1 cellular context compared by ENCODE assay signal in the genomic region with DNA sequence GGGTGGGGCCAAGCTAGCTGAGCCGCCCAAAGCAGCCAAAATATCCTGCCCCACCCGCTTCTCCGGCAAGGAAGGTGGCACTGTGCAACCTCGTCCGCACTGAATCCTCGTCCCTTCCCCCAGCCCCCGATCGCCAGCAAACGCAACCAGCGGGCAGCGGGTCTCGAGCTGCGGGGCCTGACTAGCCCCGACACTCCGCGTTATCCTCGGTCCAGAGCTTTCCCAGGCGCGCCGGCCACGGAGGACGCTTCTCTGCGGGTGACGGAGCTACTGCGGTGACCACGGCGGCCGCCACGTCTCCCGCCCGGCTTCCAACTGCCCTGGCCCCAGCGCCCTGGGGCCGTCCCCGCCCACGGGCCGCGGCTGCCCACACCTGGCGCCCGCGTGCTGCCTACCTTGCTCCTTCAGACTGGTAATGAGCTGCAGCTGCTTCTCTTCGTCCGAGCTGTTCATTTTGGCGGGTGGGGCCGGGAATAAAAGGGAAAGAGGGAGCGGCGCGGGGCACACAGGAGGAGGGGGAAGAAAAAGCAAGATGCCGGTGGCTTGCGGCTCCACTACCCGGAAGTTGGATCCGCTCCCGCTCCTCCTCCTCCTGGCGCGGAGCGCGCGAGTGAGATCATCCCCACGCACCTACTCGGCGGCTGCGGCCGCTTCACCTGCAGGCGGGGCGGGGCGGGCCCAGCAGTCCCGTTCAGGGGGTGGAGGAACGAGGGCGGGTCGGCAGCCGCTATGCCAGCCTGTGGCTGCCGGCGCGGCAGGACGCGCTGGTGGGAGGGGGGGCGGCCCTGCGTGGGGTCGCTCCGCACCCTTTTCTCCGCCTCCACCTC.
TF ChIP-seq lines count a peak whose summit lies in the region.

A gene with protein sequence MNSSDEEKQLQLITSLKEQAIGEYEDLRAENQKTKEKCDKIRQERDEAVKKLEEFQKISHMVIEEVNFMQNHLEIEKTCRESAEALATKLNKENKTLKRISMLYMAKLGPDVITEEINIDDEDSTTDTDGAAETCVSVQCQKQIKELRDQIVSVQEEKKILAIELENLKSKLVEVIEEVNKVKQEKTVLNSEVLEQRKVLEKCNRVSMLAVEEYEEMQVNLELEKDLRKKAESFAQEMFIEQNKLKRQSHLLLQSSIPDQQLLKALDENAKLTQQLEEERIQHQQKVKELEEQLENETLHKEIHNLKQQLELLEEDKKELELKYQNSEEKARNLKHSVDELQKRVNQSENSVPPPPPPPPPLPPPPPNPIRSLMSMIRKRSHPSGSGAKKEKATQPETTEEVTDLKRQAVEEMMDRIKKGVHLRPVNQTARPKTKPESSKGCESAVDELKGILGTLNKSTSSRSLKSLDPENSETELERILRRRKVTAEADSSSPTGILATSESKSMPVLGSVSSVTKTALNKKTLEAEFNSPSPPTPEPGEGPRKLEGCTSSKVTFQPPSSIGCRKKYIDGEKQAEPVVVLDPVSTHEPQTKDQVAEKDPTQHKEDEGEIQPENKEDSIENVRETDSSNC (minus strand): TSS at position 561 of the 827 bp plus-strand sequence. CDS start 108 bp downstream, at position 453.

TF ChIP-seq in K562, 482 proteins besides CTCF, POLR2A, EP300 and RAD21 (continued from another document):
- TF ChIP-seq, protein P1, sequence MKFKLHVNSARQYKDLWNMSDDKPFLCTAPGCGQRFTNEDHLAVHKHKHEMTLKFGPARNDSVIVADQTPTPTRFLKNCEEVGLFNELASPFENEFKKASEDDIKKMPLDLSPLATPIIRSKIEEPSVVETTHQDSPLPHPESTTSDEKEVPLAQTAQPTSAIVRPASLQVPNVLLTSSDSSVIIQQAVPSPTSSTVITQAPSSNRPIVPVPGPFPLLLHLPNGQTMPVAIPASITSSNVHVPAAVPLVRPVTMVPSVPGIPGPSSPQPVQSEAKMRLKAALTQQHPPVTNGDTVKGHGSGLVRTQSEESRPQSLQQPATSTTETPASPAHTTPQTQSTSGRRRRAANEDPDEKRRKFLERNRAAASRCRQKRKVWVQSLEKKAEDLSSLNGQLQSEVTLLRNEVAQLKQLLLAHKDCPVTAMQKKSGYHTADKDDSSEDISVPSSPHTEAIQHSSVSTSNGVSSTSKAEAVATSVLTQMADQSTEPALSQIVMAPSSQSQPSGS (CRISPR knock-in tag; IDR thresholded peaks at IDR 0.05) = peak; percentile 58; the same call in 1 of the 2 replicates
- TF ChIP-seq, protein P2, sequence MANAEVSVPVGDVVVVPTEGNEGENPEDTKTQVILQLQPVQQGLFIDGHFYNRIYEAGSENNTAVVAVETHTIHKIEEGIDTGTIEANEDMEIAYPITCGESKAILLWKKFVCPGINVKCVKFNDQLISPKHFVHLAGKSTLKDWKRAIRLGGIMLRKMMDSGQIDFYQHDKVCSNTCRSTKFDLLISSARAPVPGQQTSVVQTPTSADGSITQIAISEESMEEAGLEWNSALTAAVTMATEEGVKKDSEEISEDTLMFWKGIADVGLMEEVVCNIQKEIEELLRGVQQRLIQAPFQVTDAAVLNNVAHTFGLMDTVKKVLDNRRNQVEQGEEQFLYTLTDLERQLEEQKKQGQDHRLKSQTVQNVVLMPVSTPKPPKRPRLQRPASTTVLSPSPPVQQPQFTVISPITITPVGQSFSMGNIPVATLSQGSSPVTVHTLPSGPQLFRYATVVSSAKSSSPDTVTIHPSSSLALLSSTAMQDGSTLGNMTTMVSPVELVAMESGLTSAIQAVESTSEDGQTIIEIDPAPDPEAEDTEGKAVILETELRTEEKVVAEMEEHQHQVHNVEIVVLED (CRISPR knock-in tag; IDR thresholded peaks at IDR 0.05) = no peak
- TF ChIP-seq RFX1 (IDR thresholded peaks at IDR 0.05) (no peak), U2AF2 (optimal IDR thresholded peaks at IDR 0.05; ENCODE audit: low read depth, low read length) (no peak)
TF ChIP-seq in K562: peak in this region for 66.
